In genomic region chr5:44613951-44614350, GRCh38 we compare ENCODE assay signal across 9 cellular contexts.
"Had no signal": no experiment of that assay in that cellular context is flagged by ENCODE, and none has a peak within 500 bp of the region (broad histone marks: within the 10 kb centered on the region; RNA-seq: fewer than 3 reads in every experiment).

No MANE protein-coding gene starts in this region.

- H3K36me3 ChIP-seq: HAP-1 had no signal

- ATAC-seq: HCT116, K562 had no signal

- H2AFZ ChIP-seq: GM23248 had no signal

- H3K4me3 ChIP-seq: GM23248, HAP-1, K562 had no signal

- H3K4me1 ChIP-seq: HAP-1 had no signal

- DNase-seq: GM23248, GOT3, H7, HFFc6, IMR-90, KG1 had no signal

- H3K9me3 ChIP-seq: HAP-1 had no signal

- H3K9ac ChIP-seq: GM23248 had no signal

- H3K27ac ChIP-seq: GM23248 had no signal
